14 cellular contexts compared by ENCODE assay signal in the genomic region with DNA sequence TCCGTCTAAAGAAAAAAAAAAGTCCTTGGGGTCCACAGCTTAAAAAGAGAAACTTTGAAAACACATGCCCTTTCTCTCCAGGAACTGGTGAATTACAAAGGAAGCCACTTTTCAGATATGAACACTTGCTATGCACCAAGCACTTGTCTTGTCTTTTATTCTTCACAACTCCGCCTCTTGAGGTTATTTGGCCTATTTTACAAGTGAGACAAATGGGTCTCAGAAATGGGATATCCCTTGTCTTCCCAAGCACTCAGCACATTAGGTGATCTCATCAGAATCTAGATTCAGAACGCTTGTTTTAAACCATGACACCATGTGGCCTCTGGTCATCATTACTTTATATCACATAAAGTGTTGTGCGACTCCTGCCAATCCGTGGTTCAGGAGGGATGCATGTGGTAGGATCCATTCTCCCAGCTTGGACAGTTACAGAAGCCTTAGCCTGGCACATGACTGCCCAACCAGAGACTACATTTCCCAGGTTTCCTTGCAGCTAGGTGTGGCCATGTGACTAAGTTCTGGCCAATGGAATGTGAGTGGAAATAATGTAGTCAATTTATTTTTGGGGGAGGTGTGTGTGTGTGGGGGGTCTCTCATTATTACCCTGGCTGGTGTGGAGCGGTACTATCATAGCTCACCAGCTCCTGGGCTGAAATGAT. TPM values are rescaled to one million over a fixed set of nuclear protein-coding genes. Genes with fewer than 3 reads are reported as not detected.
DNase-seq lines count a peak whose midpoint lies in the region; ATAC-seq and TF ChIP-seq lines count a peak whose summit lies in the region.
"Had no signal": no experiment of that assay in that cellular context is flagged by ENCODE, and none has a peak within 500 bp of the region (broad histone marks: within the 10 kb centered on the region; RNA-seq: fewer than 3 reads in every experiment).

No MANE protein-coding gene starts in this region.

- H3K27me3 ChIP-seq in Panc1 (ENCODE audit: control insufficient read depth, insufficient read depth, low read length): no peaks in the 10 kb centered on the region
- H3K27me3 ChIP-seq: colonic mucosa, pancreas had no signal

- in situ Hi-C loops in Panc1 (cut with HindIII; ENCODE audit: low pct_unique_long_range_greater_than_20kb, low sequenced_read_pairs): no loop called here

- no peak for DNase-seq in activated CD8-positive, alpha-beta T cell treated with anti-CD3 and anti-CD28 coated beads for 36 hours
- no peak for DNase-seq in activated CD8-positive, alpha-beta T cell treated with anti-CD3 and anti-CD28 coated beads, Interleukin-2, amount 10 ng/mL, durations not matched to agents 7 days and 5 days
- DNase-seq in Panc1 (ENCODE audit: low read depth, low spot score): no peak
- peak; percentile 44 for DNase-seq in fibroblast of mammary gland (ENCODE audit: low read depth)
- peak; percentile 20 for DNase-seq in pons (ENCODE audit: low spot score)
- DNase-seq in cortex of kidney (lab: John Stamatoyannopoulos, UW): no peak
- DNase-seq: ACHN, colonic mucosa, foreskin melanocyte, pancreas had no signal

- H3K4me3 Mint-ChIP-seq in activated CD8-positive, alpha-beta T cell treated with anti-CD3 and anti-CD28 coated beads for 36 hours: no peak overlapping the region
- no peak overlapping the region for H3K4me3 Mint-ChIP-seq in activated CD8-positive, alpha-beta T cell treated with anti-CD3 and anti-CD28 coated beads, Interleukin-2, amount 10 ng/mL, durations not matched to agents 7 days and 5 days
- H3K4me3 Mint-ChIP-seq: activated naive CD4-positive, alpha-beta T cell treated with anti-CD3 and anti-CD28 coated beads, Interleukin-2, amount 50 U/mL, for 24 hours had no signal

- peak; percentile 40 for ATAC-seq in activated CD8-positive, alpha-beta T cell treated with anti-CD3 and anti-CD28 coated beads for 36 hours
- ATAC-seq in activated CD8-positive, alpha-beta T cell treated with anti-CD3 and anti-CD28 coated beads, Interleukin-2, amount 10 ng/mL, durations not matched to agents 7 days and 5 days: no peak
- ATAC-seq in Panc1: peak; percentile 55; the same call in 1 of the 2 replicates
- ATAC-seq in HG02571 (IDR thresholded peaks at IDR 0.05; ENCODE audit: unreplicated experiment): no peak
- no peak for ATAC-seq in GM21447 (IDR thresholded peaks at IDR 0.05; ENCODE audit: unreplicated experiment)

- H3K9me3 ChIP-seq in Panc1 (ENCODE audit: control insufficient read depth, insufficient read depth, low read depth, low read length): no peaks in the 10 kb centered on the region
- H3K9me3 ChIP-seq: colonic mucosa, pancreas had no signal

- H3K4me1 ChIP-seq in Panc1 (ENCODE audit: control insufficient read depth, insufficient read depth, low read length): no peaks in the 10 kb centered on the region
- H3K4me1 ChIP-seq: colonic mucosa, pancreas had no signal

- no peak overlapping the region for H3K27ac ChIP-seq in Panc1 (ENCODE audit: low read length)
- H3K27ac ChIP-seq: colonic mucosa, pancreas had no signal

- intact Hi-C loops in activated CD8-positive, alpha-beta T cell treated with anti-CD3 and anti-CD28 coated beads for 36 hours (cut with micrococcal nuclease): no loop called here
- intact Hi-C loops in Panc1 (cut with micrococcal nuclease; ENCODE audit: unreplicated experiment): no loop called here

- CTCF ChIA-PET in activated CD8-positive, alpha-beta T cell treated with anti-CD3 and anti-CD28 coated beads for 36 hours (lab: Charles Lee): interaction anchor here (0.7 kb wide), 1 partner anchor 10 kb away, joined by 3 read pairs; no protein-coding TSS in a partner anchor
- CTCF ChIA-PET in activated CD8-positive, alpha-beta T cell treated with anti-CD3 and anti-CD28 coated beads, Interleukin-2, amount 10 ng/mL, durations not matched to agents 7 days and 5 days (lab: Charles Lee): no interaction called here
- CTCF ChIA-PET in Panc1 (lab: Charles Lee): no interaction called here

- H3K27ac Mint-ChIP-seq in activated CD8-positive, alpha-beta T cell treated with anti-CD3 and anti-CD28 coated beads for 36 hours: no peak overlapping the region
- H3K27ac Mint-ChIP-seq in activated CD8-positive, alpha-beta T cell treated with anti-CD3 and anti-CD28 coated beads, Interleukin-2, amount 10 ng/mL, durations not matched to agents 7 days and 5 days: no peak overlapping the region
- H3K27ac Mint-ChIP-seq: activated naive CD4-positive, alpha-beta T cell treated with anti-CD3 and anti-CD28 coated beads, Interleukin-2, amount 50 U/mL, for 24 hours had no signal

- no peaks in the 10 kb centered on the region for H3K36me3 Mint-ChIP-seq in activated CD8-positive, alpha-beta T cell treated with anti-CD3 and anti-CD28 coated beads for 36 hours (ENCODE audit: low read depth)
- peaks cover 2% of the 10 kb centered on the region for H3K36me3 Mint-ChIP-seq in activated CD8-positive, alpha-beta T cell treated with anti-CD3 and anti-CD28 coated beads, Interleukin-2, amount 10 ng/mL, durations not matched to agents 7 days and 5 days (ENCODE audit: low read depth)
- H3K36me3 Mint-ChIP-seq: activated naive CD4-positive, alpha-beta T cell treated with anti-CD3 and anti-CD28 coated beads, Interleukin-2, amount 50 U/mL, for 24 hours had no signal

- no TSS peak for BruUV-seq in Panc1 (replicated peaks; lab: Mats Ljungman, UMichigan)

- TF ChIP-seq CTCF in activated CD8-positive, alpha-beta T cell treated with anti-CD3 and anti-CD28 coated beads for 36 hours (IDR thresholded peaks at IDR 0.05): no peak
- TF ChIP-seq CTCF in Panc1 (IDR thresholded peaks at IDR 0.05) (no peak), fibroblast of mammary gland (conservative IDR thresholded peaks at IDR 0.05; ENCODE audit: control insufficient read depth, insufficient read depth, low read depth, low read length) (no peak)

- no peaks in the 10 kb centered on the region for H3K4me1 Mint-ChIP-seq in activated CD8-positive, alpha-beta T cell treated with anti-CD3 and anti-CD28 coated beads for 36 hours (ENCODE audit: low read depth)
- peaks cover 2% of the 10 kb centered on the region for H3K4me1 Mint-ChIP-seq in activated CD8-positive, alpha-beta T cell treated with anti-CD3 and anti-CD28 coated beads, Interleukin-2, amount 10 ng/mL, durations not matched to agents 7 days and 5 days (ENCODE audit: low read depth)
- H3K4me1 Mint-ChIP-seq: activated naive CD4-positive, alpha-beta T cell treated with anti-CD3 and anti-CD28 coated beads, Interleukin-2, amount 50 U/mL, for 24 hours had no signal

- no peaks in the 10 kb centered on the region for H3K9me3 Mint-ChIP-seq in activated CD8-positive, alpha-beta T cell treated with anti-CD3 and anti-CD28 coated beads for 36 hours
- H3K9me3 Mint-ChIP-seq in activated CD8-positive, alpha-beta T cell treated with anti-CD3 and anti-CD28 coated beads, Interleukin-2, amount 10 ng/mL, durations not matched to agents 7 days and 5 days (ENCODE audit: insufficient read depth): no peaks in the 10 kb centered on the region
- H3K9me3 Mint-ChIP-seq: activated naive CD4-positive, alpha-beta T cell treated with anti-CD3 and anti-CD28 coated beads, Interleukin-2, amount 50 U/mL, for 24 hours had no signal

- H3K27me3 Mint-ChIP-seq in activated CD8-positive, alpha-beta T cell treated with anti-CD3 and anti-CD28 coated beads for 36 hours: no peaks in the 10 kb centered on the region
- H3K27me3 Mint-ChIP-seq in activated CD8-positive, alpha-beta T cell treated with anti-CD3 and anti-CD28 coated beads, Interleukin-2, amount 10 ng/mL, durations not matched to agents 7 days and 5 days (ENCODE audit: low read depth): no peaks in the 10 kb centered on the region
- H3K27me3 Mint-ChIP-seq: activated naive CD4-positive, alpha-beta T cell treated with anti-CD3 and anti-CD28 coated beads, Interleukin-2, amount 50 U/mL, for 24 hours had no signal

- H3K36me3 ChIP-seq in Panc1 (ENCODE audit: control insufficient read depth, insufficient read depth, low read length): no peaks in the 10 kb centered on the region
- H3K36me3 ChIP-seq: colonic mucosa, pancreas had no signal

- POLR2A ChIA-PET in activated CD8-positive, alpha-beta T cell treated with anti-CD3 and anti-CD28 coated beads for 36 hours (lab: Charles Lee): interaction anchor here (0.5 kb wide), 1 partner anchor 167 kb away, joined by 3 read pairs; no protein-coding TSS in a partner anchor
- POLR2A ChIA-PET in activated CD8-positive, alpha-beta T cell treated with anti-CD3 and anti-CD28 coated beads, Interleukin-2, amount 10 ng/mL, durations not matched to agents 7 days and 5 days (lab: Charles Lee): no interaction called here
- POLR2A ChIA-PET in Panc1 (lab: Charles Lee): no interaction called here

- no peak overlapping the region for H3K4me3 ChIP-seq in Panc1 (ENCODE audit: low read depth in 2 of 2, low read length in 2 of 2)
- H3K4me3 ChIP-seq in fibroblast of mammary gland (ENCODE audit: control insufficient read depth, low read depth, low read length): no peak overlapping the region
- H3K4me3 ChIP-seq: colonic mucosa, pancreas had no signal

RNA-seq across cellular contexts. Expression of gene TSKS, which starts 13.9 kb away (rescaled TPM):
- total RNA-seq in activated CD8-positive, alpha-beta T cell treated with anti-CD3 and anti-CD28 coated beads for 36 hours: under 1 TPM; 0.50 to 0.81 TPM
- 1 to 10 TPM; 1.1 to 1.5 TPM for total RNA-seq in activated CD8-positive, alpha-beta T cell treated with anti-CD3 and anti-CD28 coated beads, Interleukin-2, amount 10 ng/mL, durations not matched to agents 7 days and 5 days
- not detected for total RNA-seq in Panc1 (2021; ENCODE audit: unreplicated experiment)
- polyA plus RNA-seq in Panc1 (2012; ENCODE audit: insufficient read length): not detected
- total RNA-seq: colonic mucosa, H4 had no signal

RNA-seq across cellular contexts. Expression of gene AP2A1, which starts 17.6 kb away (rescaled TPM):
- 10 to 100 TPM; 83.4 to 84.5 TPM for total RNA-seq in activated CD8-positive, alpha-beta T cell treated with anti-CD3 and anti-CD28 coated beads for 36 hours
- total RNA-seq in activated CD8-positive, alpha-beta T cell treated with anti-CD3 and anti-CD28 coated beads, Interleukin-2, amount 10 ng/mL, durations not matched to agents 7 days and 5 days: 10 to 100 TPM; 88.1 to 96.4 TPM
- 72.1 TPM for total RNA-seq in Panc1 (2021; ENCODE audit: unreplicated experiment)
- 83.8 TPM for polyA plus RNA-seq in Panc1 (2012; ENCODE audit: insufficient read length)

RNA-seq across cellular contexts. Expression of gene CPT1C, which starts 58.3 kb away (rescaled TPM):
- total RNA-seq in activated CD8-positive, alpha-beta T cell treated with anti-CD3 and anti-CD28 coated beads for 36 hours: 1 to 10 TPM in 1 of 2 experiments, under 1 TPM in 1; 0.69 to 1.0 TPM
- under 1 TPM; 0.52 to 0.82 TPM for total RNA-seq in activated CD8-positive, alpha-beta T cell treated with anti-CD3 and anti-CD28 coated beads, Interleukin-2, amount 10 ng/mL, durations not matched to agents 7 days and 5 days
- total RNA-seq in Panc1 (2021; ENCODE audit: unreplicated experiment): 0.23 TPM
- 2.0 TPM for polyA plus RNA-seq in Panc1 (2012; ENCODE audit: insufficient read length)

RNA-seq across cellular contexts. Expression of gene ADM5, which starts 59.8 kb away (rescaled TPM):
- total RNA-seq in activated CD8-positive, alpha-beta T cell treated with anti-CD3 and anti-CD28 coated beads for 36 hours: 1 to 10 TPM; 5.2 to 6.2 TPM
- total RNA-seq in activated CD8-positive, alpha-beta T cell treated with anti-CD3 and anti-CD28 coated beads, Interleukin-2, amount 10 ng/mL, durations not matched to agents 7 days and 5 days: 1 to 10 TPM; 4.4 to 4.5 TPM
- 4.7 TPM for total RNA-seq in Panc1 (2021; ENCODE audit: unreplicated experiment)
- polyA plus RNA-seq in Panc1 (2012; ENCODE audit: insufficient read length): 2.9 TPM

Comparison
In these comparisons a context has a peak if more than half of its experiments do, and no peak if none do; other contexts are left out.
1. ATAC-seq: peak in activated CD8-positive, alpha-beta T cell treated with anti-CD3 and anti-CD28 coated beads for 36 hours (single experiment) and Panc1 (single experiment); none in activated CD8-positive, alpha-beta T cell treated with anti-CD3 and anti-CD28 coated beads, Interleukin-2, amount 10 ng/mL, durations not matched to agents 7 days and 5 days (single experiment), HG02571 (single experiment) and GM21447 (single experiment).
2. DNase-seq: peak in fibroblast of mammary gland (single experiment) and pons (single experiment); none in activated CD8-positive, alpha-beta T cell treated with anti-CD3 and anti-CD28 coated beads for 36 hours (single experiment), activated CD8-positive, alpha-beta T cell treated with anti-CD3 and anti-CD28 coated beads, Interleukin-2, amount 10 ng/mL, durations not matched to agents 7 days and 5 days (single experiment), Panc1 (single experiment) and cortex of kidney (single experiment).